ENCODE assay signal across 8 cellular contexts in the genomic region with DNA sequence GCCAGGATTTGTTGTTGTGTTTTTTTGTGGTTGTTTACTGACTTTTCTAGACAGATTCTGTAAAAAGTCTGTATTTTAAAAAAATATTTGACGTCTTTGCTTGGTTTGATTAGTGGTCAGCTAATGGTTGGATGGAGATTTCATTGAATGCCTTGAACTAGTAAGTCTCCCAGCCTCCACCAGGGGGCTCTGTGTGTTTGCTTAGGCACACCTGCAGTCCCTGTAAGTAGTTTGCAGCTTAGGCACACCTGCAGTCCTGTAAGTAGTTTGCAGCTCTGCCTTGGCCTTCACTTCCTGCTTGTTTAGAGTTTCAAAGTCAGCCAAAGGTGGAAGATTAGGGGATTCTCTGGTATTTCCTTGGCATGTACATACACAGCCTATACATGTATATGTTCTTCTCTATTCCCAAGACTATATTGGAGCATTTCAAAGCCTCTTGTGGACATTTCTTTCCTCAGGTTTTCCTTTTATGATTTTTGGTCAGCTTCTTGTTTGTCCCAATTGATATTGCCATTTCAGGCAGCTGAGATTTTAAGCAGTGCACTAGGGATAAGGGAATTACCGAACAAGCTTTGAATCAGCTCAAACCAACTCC.
DNase-seq lines count a peak whose midpoint lies in the region; ATAC-seq, FAIRE-seq and TF ChIP-seq lines count a peak whose summit lies in the region.

No MANE protein-coding gene starts in this region.

- H3K27me3 Mint-ChIP-seq in activated CD8-positive, alpha-beta T cell treated with anti-CD3 and anti-CD28 coated beads, Interleukin-2, amount 10 ng/mL, durations not matched to agents 7 days and 5 days (ENCODE audit: low read depth) = no peaks in the 10 kb centered on the region
- no peaks in the 10 kb centered on the region for H3K27me3 Mint-ChIP-seq in natural killer cell (ENCODE audit: low read depth in 2 of 2)

- H3K9me3 ChIP-seq in endothelial cell of umbilical vein (replicated peaks; ENCODE audit: control insufficient read depth, insufficient read depth, low read length) (no peaks in the 10 kb centered on the region), thoracic aorta (no peaks in the 10 kb centered on the region)

- POLR2A ChIA-PET in activated CD8-positive, alpha-beta T cell treated with anti-CD3 and anti-CD28 coated beads, Interleukin-2, amount 10 ng/mL, durations not matched to agents 7 days and 5 days (lab: Charles Lee) = no interaction called here
- POLR2A ChIA-PET in endothelial cell of umbilical vein (lab: Charles Lee) = no interaction called here

- no peaks in the 10 kb centered on the region for H3K36me3 ChIP-seq in endothelial cell of umbilical vein (ENCODE audit: control insufficient read depth in 2 of 2, extremely low read depth in 1 of 2, insufficient read depth in 2 of 2, low read length in 2 of 2)
- no peaks in the 10 kb centered on the region for H3K36me3 ChIP-seq in thoracic aorta

- peaks cover 25% of the 10 kb centered on the region for H3K79me2 ChIP-seq in endothelial cell of umbilical vein (ENCODE audit: control insufficient read depth, insufficient read depth, low read length)

- peak; percentile 84 for FAIRE-seq in GM18507 (lab: Jason Lieb, UNC)
- no peak for FAIRE-seq in endothelial cell of umbilical vein (lab: Jason Lieb, UNC)

- ATAC-seq in HG02938 (IDR thresholded peaks at IDR 0.05; ENCODE audit: unreplicated experiment) = peak; percentile 100
- ATAC-seq in activated CD8-positive, alpha-beta T cell treated with anti-CD3 and anti-CD28 coated beads, Interleukin-2, amount 10 ng/mL, durations not matched to agents 7 days and 5 days = peak; percentile 91
- peak; percentile 72 to 91 (median 85) for ATAC-seq in natural killer cell
- ATAC-seq in thoracic aorta (ENCODE audit: insufficient number of reproducible peaks, low FRiP score, low read depth) = no peak

- peaks cover 29% of the 10 kb centered on the region for H3K36me3 Mint-ChIP-seq in activated CD8-positive, alpha-beta T cell treated with anti-CD3 and anti-CD28 coated beads, Interleukin-2, amount 10 ng/mL, durations not matched to agents 7 days and 5 days (ENCODE audit: low read depth)
- H3K36me3 Mint-ChIP-seq in natural killer cell = no peaks in the 10 kb centered on the region

- H3K4me3 ChIP-seq in endothelial cell of umbilical vein (replicated peaks in 1 of 3; ENCODE audit: insufficient read depth in 1 of 3, low read depth in 1 of 3, low read length in 3 of 3) (no peak overlapping the region), thoracic aorta (no peak overlapping the region)

- H3K4me1 ChIP-seq in endothelial cell of umbilical vein (ENCODE audit: control insufficient read depth, extremely low read depth, insufficient read depth, low read length) (peaks cover 6% of the 10 kb centered on the region), thoracic aorta (ENCODE audit: control insufficient read depth in 1 of 2, low read depth in 2 of 2) (peaks cover 24 to 32% of the 10 kb centered on the region in 2 donors)

- dilution Hi-C loops in endothelial cell of umbilical vein (cut with MboI; ENCODE audit: extremely low pct_ligation_motif_present, low sequenced_read_pairs) = no loop called here

- H3K9ac ChIP-seq in endothelial cell of umbilical vein (replicated peaks; ENCODE audit: extremely low read depth, insufficient read depth, low read length) = no peak overlapping the region

- intact Hi-C loops in endothelial cell of umbilical vein (cut with micrococcal nuclease) (loop anchor here (1.0 to 2.0 kb wide), 4 partner anchors 55 to 166 kb away; no protein-coding TSS in a partner anchor), natural killer cell (cut with micrococcal nuclease) (no loop called here)

- DNase-seq in ACHN = peak; percentile 77
- DNase-seq in GM18507 (ENCODE audit: extremely low spot score, insufficient read length, low read depth) = peak; percentile 4
- peak; percentile 71 for DNase-seq in NCI-H510A treated with DMSO at 0.1 percent for 48 hours (lab: John Stamatoyannopoulos, UW)
- DNase-seq in activated CD8-positive, alpha-beta T cell treated with anti-CD3 and anti-CD28 coated beads, Interleukin-2, amount 10 ng/mL, durations not matched to agents 7 days and 5 days = peak; percentile 77
- peak; percentile 73 for DNase-seq in endothelial cell of umbilical vein (ENCODE audit: low read depth, low spot score)
- DNase-seq in natural killer cell = peak; percentile 50
- DNase-seq in thoracic aorta (ENCODE audit: low spot score) = no peak

- TF ChIP-seq CTCF in endothelial cell of umbilical vein (IDR thresholded peaks at IDR 0.05; ENCODE audit: extremely low read depth in 1 of 2, insufficient read depth in 1 of 2, low read depth in 1 of 2, low read length in 2 of 2) (peak; percentile 70 to 81), natural killer cell (IDR thresholded peaks at IDR 0.05) (peak; percentile 78), thoracic aorta (IDR thresholded peaks at IDR 0.05) (peak; percentile 53)

- CTCF ChIA-PET in activated CD8-positive, alpha-beta T cell treated with anti-CD3 and anti-CD28 coated beads, Interleukin-2, amount 10 ng/mL, durations not matched to agents 7 days and 5 days (lab: Charles Lee) = interaction anchor here (0.6 to 3.0 kb wide), 41 partner anchors 9 to 228 kb away, joined by 3 to 50 read pairs (median 4); no protein-coding TSS in a partner anchor
- CTCF ChIA-PET in endothelial cell of umbilical vein (lab: Charles Lee) = interaction anchor here (0.6 to 4.7 kb wide), 42 partner anchors 9 to 282 kb away, joined by 3 to 190 read pairs (median 5); partner anchors contain the start of gene CCSER2

- no peak overlapping the region for H3K27ac ChIP-seq in endothelial cell of umbilical vein (ENCODE audit: insufficient read depth, low read depth, low read length)
- H3K27ac ChIP-seq in thoracic aorta = no peak overlapping the region

- no peaks in the 10 kb centered on the region for H3K9me1 ChIP-seq in endothelial cell of umbilical vein (replicated peaks; ENCODE audit: control insufficient read depth, extremely low read depth, insufficient read depth, low read length)

- H3K4me2 ChIP-seq in endothelial cell of umbilical vein (ENCODE audit: insufficient read depth, low read length) = no peak overlapping the region

- H3K4me3 Mint-ChIP-seq in activated CD8-positive, alpha-beta T cell treated with anti-CD3 and anti-CD28 coated beads, Interleukin-2, amount 10 ng/mL, durations not matched to agents 7 days and 5 days = no peak overlapping the region
- H3K4me3 Mint-ChIP-seq in natural killer cell = no peak overlapping the region

- H3K27ac Mint-ChIP-seq in activated CD8-positive, alpha-beta T cell treated with anti-CD3 and anti-CD28 coated beads, Interleukin-2, amount 10 ng/mL, durations not matched to agents 7 days and 5 days = no peak overlapping the region
- H3K27ac Mint-ChIP-seq in natural killer cell = peak overlapping the region; percentile 1 to 58

- in situ Hi-C loops in ACHN (cut with HindIII; ENCODE audit: low pct_ligation_motif_present, low pct_unique_long_range_greater_than_20kb, low sequenced_read_pairs) = no loop called here

- TF ChIP-seq POLR2A in endothelial cell of umbilical vein (IDR thresholded peaks at IDR 0.05; ENCODE audit: low read depth, low read length) = no peak

- H3K9me3 Mint-ChIP-seq in activated CD8-positive, alpha-beta T cell treated with anti-CD3 and anti-CD28 coated beads, Interleukin-2, amount 10 ng/mL, durations not matched to agents 7 days and 5 days (ENCODE audit: insufficient read depth) = no peaks in the 10 kb centered on the region
- no peaks in the 10 kb centered on the region for H3K9me3 Mint-ChIP-seq in natural killer cell

- H2AFZ ChIP-seq in endothelial cell of umbilical vein (ENCODE audit: low read depth, low read length) = no peak overlapping the region

- peaks cover 9% of the 10 kb centered on the region for H3K4me1 Mint-ChIP-seq in activated CD8-positive, alpha-beta T cell treated with anti-CD3 and anti-CD28 coated beads, Interleukin-2, amount 10 ng/mL, durations not matched to agents 7 days and 5 days (ENCODE audit: low read depth)
- H3K4me1 Mint-ChIP-seq in natural killer cell = peaks cover 38 to 52% of the 10 kb centered on the region in 2 donors

- BruUV-seq in endothelial cell of umbilical vein (replicated peaks; lab: Mats Ljungman, UMichigan) = no TSS peak

- no peaks in the 10 kb centered on the region for H3K27me3 ChIP-seq in endothelial cell of umbilical vein (ENCODE audit: control insufficient read depth in 2 of 2, insufficient read depth in 2 of 2, low read length in 2 of 2)
- H3K27me3 ChIP-seq in thoracic aorta (replicated peaks; ENCODE audit: insufficient read depth) = no peaks in the 10 kb centered on the region

- H4K20me1 ChIP-seq in endothelial cell of umbilical vein (replicated peaks; ENCODE audit: control insufficient read depth, extremely low read depth, insufficient read depth, low read length) = peaks cover 3% of the 10 kb centered on the region

TF ChIP-seq in endothelial cell of umbilical vein, 7 proteins besides CTCF, POLR2A, EP300 and RAD21:
- TF ChIP-seq FOS (IDR thresholded peaks at IDR 0.05; ENCODE audit: borderline replicate concordance, insufficient read depth, low read length) (no peak), MAX (IDR thresholded peaks at IDR 0.05; ENCODE audit: insufficient read depth, insufficient read length) (no peak), EZH2 (IDR thresholded peaks at IDR 0.05; ENCODE audit: borderline replicate concordance, low read depth, low read length, severe bottlenecking) (no peak), POLR2AphosphoS5 (IDR thresholded peaks at IDR 0.05; ENCODE audit: insufficient read depth, low read depth, low read length) (no peak), GATA2 (IDR thresholded peaks at IDR 0.05; ENCODE audit: insufficient read depth, insufficient read length, low read depth, low read length) (no peak), JUN (IDR thresholded peaks at IDR 0.05; ENCODE audit: borderline replicate concordance, insufficient read depth, insufficient read length, low read depth) (no peak), MYC (IDR thresholded peaks at IDR 0.05; ENCODE audit: low read depth, low read length) (no peak)
